9 cellular contexts compared by ENCODE assay signal in the genomic region with DNA sequence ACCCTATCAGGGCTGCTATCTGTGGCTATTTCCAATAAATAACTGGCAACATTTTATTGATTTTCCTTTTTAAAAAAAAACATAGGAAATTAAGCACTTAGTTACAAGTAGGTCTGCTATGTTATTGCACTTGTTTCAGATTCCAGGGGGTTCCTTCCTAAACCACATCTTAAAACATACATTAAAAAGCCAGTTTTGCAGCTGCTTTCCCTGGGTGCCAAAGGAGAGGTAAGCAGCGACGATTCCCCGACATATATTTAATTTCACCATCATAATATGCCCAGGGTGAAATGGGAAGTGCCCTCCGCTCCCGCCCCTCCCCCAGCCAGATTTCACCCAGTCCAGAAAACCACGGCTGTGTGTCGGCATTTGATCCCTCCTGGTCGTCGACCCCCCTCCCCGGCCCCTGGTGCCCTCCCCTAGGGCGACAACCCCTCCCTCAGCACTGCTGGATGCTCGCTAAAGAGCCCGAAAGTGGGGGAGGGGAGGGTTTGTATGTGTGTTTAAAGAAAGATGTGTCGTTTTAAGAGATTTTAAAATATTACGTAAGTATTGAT. TPM values are rescaled to one million over a fixed set of nuclear protein-coding genes. Genes with fewer than 3 reads are reported as not detected.
A peak's percentile ranks its signal among the peaks of the same experiment; 100 is the strongest.
DNase-seq lines count a peak whose midpoint lies in the region; ATAC-seq, FAIRE-seq and TF ChIP-seq lines count a peak whose summit lies in the region.
"Had no signal": no experiment of that assay in that cellular context is flagged by ENCODE, and none has a peak within 500 bp of the region (broad histone marks: within the 10 kb centered on the region; RNA-seq: fewer than 3 reads in every experiment).

No MANE protein-coding gene starts in this region.

- DNase-seq in CD8-positive, alpha-beta T cell: no peak
- no peak for DNase-seq in Jurkat, Clone E6-1 (ENCODE audit: low read depth, low spot score)
- no peak for DNase-seq in bronchial epithelial cell (ENCODE audit: low read depth)
- no peak for DNase-seq in mesenteric fat pad (ENCODE audit: low spot score)
- no peak for DNase-seq in breast epithelium (ENCODE audit: low spot score in 2 of 2)
- DNase-seq in activated CD8-positive, alpha-beta memory T cell treated with anti-CD3 and anti-CD28 coated beads for 24 hours: no peak
- DNase-seq: activated effector memory CD4-positive, alpha-beta T cell treated with Interleukin-2 at 50 U/mL for 16 hours had no signal

- H3K9ac ChIP-seq in mucosa of rectum (ENCODE audit: low read depth in 1 of 2, low read length in 2 of 2): peak overlapping the region in 1 of 2 donors; percentile 29

- no peak overlapping the region for H3K27ac Mint-ChIP-seq in CD8-positive, alpha-beta T cell

- ATAC-seq in CD8-positive, alpha-beta T cell: no peak
- ATAC-seq in GM21367 (IDR thresholded peaks at IDR 0.05; ENCODE audit: unreplicated experiment): no peak

- POLR2A ChIA-PET in CD8-positive, alpha-beta T cell (lab: Charles Lee): interaction anchor here (0.7 kb wide), 1 partner anchor 13 kb away, joined by 5 read pairs; no protein-coding TSS in a partner anchor

- no peak overlapping the region for H3K27ac ChIP-seq in CD8-positive, alpha-beta T cell (ENCODE audit: low read depth, low read length)
- H3K27ac ChIP-seq in mucosa of rectum (ENCODE audit: low read depth in 2 of 2, low read length in 2 of 2) (no peak overlapping the region), breast epithelium (no peak overlapping the region)

- peaks cover 3% of the 10 kb centered on the region for H3K36me3 Mint-ChIP-seq in CD8-positive, alpha-beta T cell

- no peak for FAIRE-seq in bronchial epithelial cell (lab: Jason Lieb, UNC)

- H3K4me3 Mint-ChIP-seq in CD8-positive, alpha-beta T cell: peak overlapping the region; percentile 42

- H3K36me3 ChIP-seq in CD8-positive, alpha-beta T cell (ENCODE audit: insufficient read depth, low read length): no peaks in the 10 kb centered on the region
- H3K36me3 ChIP-seq in bronchial epithelial cell (ENCODE audit: control insufficient read depth, insufficient read depth, low read length): no peaks in the 10 kb centered on the region
- no peaks in the 10 kb centered on the region for H3K36me3 ChIP-seq in mucosa of rectum (ENCODE audit: control insufficient read depth in 2 of 2, insufficient read depth in 2 of 2, low read length in 2 of 2)
- H3K36me3 ChIP-seq in breast epithelium: no peaks in the 10 kb centered on the region

- peaks cover 41% of the 10 kb centered on the region for H3K4me1 ChIP-seq in CD8-positive, alpha-beta T cell (ENCODE audit: insufficient read depth, low read length)
- peaks cover 6 to 8% of the 10 kb centered on the region in 2 donors for H3K4me1 ChIP-seq in mucosa of rectum (ENCODE audit: control insufficient read depth in 2 of 2, insufficient read depth in 2 of 2, low read length in 2 of 2)
- H3K4me1 ChIP-seq in breast epithelium: no peaks in the 10 kb centered on the region

- TF ChIP-seq POLR2A in breast epithelium (IDR thresholded peaks at IDR 0.05): no peak

- CTCF ChIA-PET in CD8-positive, alpha-beta T cell (lab: Charles Lee): interaction anchor here (1.1 to 2.8 kb wide), 2 partner anchors 21 to 25 kb away, joined by 3 to 12 read pairs; no protein-coding TSS in a partner anchor

- H3K9me3 Mint-ChIP-seq in CD8-positive, alpha-beta T cell: no peaks in the 10 kb centered on the region

- peaks cover 55% of the 10 kb centered on the region for H3K27me3 Mint-ChIP-seq in CD8-positive, alpha-beta T cell (ENCODE audit: low read depth)

- peaks cover 35% of the 10 kb centered on the region for H3K4me1 Mint-ChIP-seq in CD8-positive, alpha-beta T cell (ENCODE audit: low read depth)

- no peaks in the 10 kb centered on the region for H3K9me3 ChIP-seq in CD8-positive, alpha-beta T cell (ENCODE audit: low read length)
- H3K9me3 ChIP-seq in mucosa of rectum (ENCODE audit: control insufficient read depth in 2 of 2, low read length in 2 of 2): no peaks in the 10 kb centered on the region
- H3K9me3 ChIP-seq in breast epithelium: no peaks in the 10 kb centered on the region

- TF ChIP-seq CTCF in CD8-positive, alpha-beta T cell (IDR thresholded peaks at IDR 0.05): no peak
- TF ChIP-seq CTCF in bronchial epithelial cell (IDR thresholded peaks at IDR 0.05; ENCODE audit: insufficient read depth, low read length, severe bottlenecking) (no peak), breast epithelium (IDR thresholded peaks at IDR 0.05) (no peak)

- intact Hi-C loops in CD8-positive, alpha-beta T cell (cut with DNase I, micrococcal nuclease): loop anchor here in 1 of 2 experiments (10.0 kb wide), 1 partner anchor 1532 kb away; no protein-coding TSS in a partner anchor
- intact Hi-C loops in breast epithelium (cut with DNase I; ENCODE audit: low total_unique reads): no loop called here

- no peak overlapping the region for H3K4me3 ChIP-seq in CD8-positive, alpha-beta T cell (ENCODE audit: low read depth, low read length)
- H3K4me3 ChIP-seq in Jurkat, Clone E6-1 (ENCODE audit: low read length): peak overlapping the region; percentile 87
- H3K4me3 ChIP-seq in bronchial epithelial cell (ENCODE audit: low read depth, low read length) (peak overlapping the region; percentile 17), mucosa of rectum (ENCODE audit: low read length in 2 of 2) (peak overlapping the region; percentile 42 to 70), breast epithelium (peak overlapping the region in 1 of 3 donors; percentile 29)

- peaks cover 30% of the 10 kb centered on the region for H3K27me3 ChIP-seq in CD8-positive, alpha-beta T cell (ENCODE audit: insufficient read depth, low read length)
- H3K27me3 ChIP-seq in bronchial epithelial cell (ENCODE audit: control insufficient read depth, insufficient read depth, low read length) (peaks cover 3% of the 10 kb centered on the region), mucosa of rectum (ENCODE audit: control insufficient read depth in 2 of 2, insufficient read depth in 2 of 2, low read length in 2 of 2) (peaks cover 0 to 4% of the 10 kb centered on the region in 2 donors), breast epithelium (peaks cover 0 to 7% of the 10 kb centered on the region in 2 donors)

RNA-seq across cellular contexts. Expression of gene BCL11A, which starts 3.1 kb away (rescaled TPM):
- total RNA-seq in CD8-positive, alpha-beta T cell: 1 to 10 TPM; 2.0 to 2.6 TPM
- polyA plus RNA-seq in Jurkat, Clone E6-1 (2012; ENCODE audit: insufficient read depth, insufficient read length): 21.1 TPM
- total RNA-seq in bronchial epithelial cell (1.8 and 3.6 TPM in 2 replicates), mesenteric fat pad (0.64 TPM), breast epithelium (10 to 100 TPM in 1 of 3 donors, 1 to 10 TPM in 1, under 1 TPM in 1; 0.64 to 13.5 (median 6.2) TPM)
